8 cellular contexts compared by ENCODE assay signal in genomic region chr2:241701155-241701404, GRCh38. TPM values are rescaled to one million over a fixed set of nuclear protein-coding genes. Genes with fewer than 3 reads are reported as not detected.
DNase-seq lines count a peak whose midpoint lies in the region; ATAC-seq and TF ChIP-seq lines count a peak whose summit lies in the region.

No MANE protein-coding gene starts in this region.

- intact Hi-C loops in breast epithelium (cut with DNase I; ENCODE audit: low total_unique reads) (loop anchor here (2.0 kb wide), 1 partner anchor 34 kb away; the partner anchor contains the start of gene D2HGDH), mucosa of descending colon (cut with DNase I, micrococcal nuclease) (no loop called here)

- no peaks in the 10 kb centered on the region for H3K9me3 ChIP-seq in breast epithelium
- no peaks in the 10 kb centered on the region for H3K9me3 ChIP-seq in mucosa of descending colon

- DNase-seq in NCI-H1105 treated with DMSO at 0.1 percent for 48 hours (lab: John Stamatoyannopoulos, UW) (peak; percentile 85), NCI-H1105 (lab: John Stamatoyannopoulos, UW) (no peak), NCI-H146 treated with DMSO at 0.1 percent for 48 hours (lab: John Stamatoyannopoulos, UW; ENCODE audit: unreplicated experiment) (peak; percentile 62), breast epithelium (ENCODE audit: low spot score in 2 of 2) (no peak), mucosa of descending colon (no peak), LoVo (ENCODE audit: low spot score) (no peak), HPDE6-E6E7 (ENCODE audit: extremely low spot score) (no peak)

- peak overlapping the region; percentile 70 to 98 (median 92) for H3K4me3 ChIP-seq in breast epithelium
- peak overlapping the region; percentile 50 for H3K4me3 ChIP-seq in mucosa of descending colon

- peak overlapping the region; percentile 91 to 98 for H3K27ac ChIP-seq in breast epithelium

- H3K36me3 ChIP-seq in breast epithelium (no peaks in the 10 kb centered on the region), mucosa of descending colon (ENCODE audit: low read depth) (no peaks in the 10 kb centered on the region)

- no peaks in the 10 kb centered on the region for H3K27me3 ChIP-seq in breast epithelium

- H3K4me1 ChIP-seq in breast epithelium (peaks cover 0 to 6% of the 10 kb centered on the region in 2 donors), mucosa of descending colon (ENCODE audit: low read depth) (peaks cover 7% of the 10 kb centered on the region)

- no peak for TF ChIP-seq POLR2A in breast epithelium (IDR thresholded peaks at IDR 0.05)

- peak in 1 of 3 donors; percentile 37 for TF ChIP-seq CTCF in breast epithelium (IDR thresholded peaks at IDR 0.05)
- TF ChIP-seq CTCF in mucosa of descending colon (IDR thresholded peaks at IDR 0.05) = no peak

- ATAC-seq in mucosa of descending colon (no peak), HG03342 (IDR thresholded peaks at IDR 0.05; ENCODE audit: unreplicated experiment) (no peak)

RNA-seq across cellular contexts. Expression of gene ING5, which starts 0.8 kb away (rescaled TPM):
- total RNA-seq in breast epithelium (10 to 100 TPM; 29.6 to 49.0 (median 45.6) TPM), mucosa of descending colon (10 to 100 TPM; 24.6 to 52.3 (median 35.1) TPM)

RNA-seq across cellular contexts. Expression of gene DTYMK, which starts 14.5 kb away (rescaled TPM):
- total RNA-seq in breast epithelium = 10 to 100 TPM; 16.8 to 23.2 (median 19.7) TPM
- 10 to 100 TPM; 17.9 to 31.0 (median 19.7) TPM for total RNA-seq in mucosa of descending colon

RNA-seq across cellular contexts. Expression of gene D2HGDH, which starts 33.4 kb away (rescaled TPM):
- 10 to 100 TPM; 16.3 to 29.2 (median 22.2) TPM for total RNA-seq in breast epithelium
- 10 to 100 TPM; 52.2 to 88.6 (median 63.0) TPM for total RNA-seq in mucosa of descending colon

Comparison
In these comparisons a context has a peak if more than half of its experiments do, and no peak if none do; other contexts are left out.
1. DNase-seq: peak in NCI-H1105 treated with DMSO at 0.1 percent for 48 hours (single experiment) and NCI-H146 treated with DMSO at 0.1 percent for 48 hours (single experiment); none in NCI-H1105 (single experiment), breast epithelium (0 of 2), mucosa of descending colon (0 of 3), LoVo (single experiment) and HPDE6-E6E7 (single experiment).